ENCODE assay signal across 13 cellular contexts in genomic region chr4:113293673-113294072, GRCh38.
DNase-seq lines count a peak whose midpoint lies in the region; TF ChIP-seq lines count a peak whose summit lies in the region.
"Had no signal": no experiment of that assay in that cellular context is flagged by ENCODE, and none has a peak within 500 bp of the region (broad histone marks: within the 10 kb centered on the region; RNA-seq: fewer than 3 reads in every experiment).

No MANE protein-coding gene starts in this region.

- H3K4me1 Mint-ChIP-seq in H9: peaks cover 55 to 68% of the 10 kb centered on the region in 2 experiments
- H3K4me1 Mint-ChIP-seq: activated T-helper 17 cell treated with anti-CD3 and anti-CD28 coated beads, Interleukin-2, amount 50 U/mL, for 72 hours had no signal

- H3K18ac ChIP-seq in H9 (ENCODE audit: insufficient read length, low read depth, low read length): no peak overlapping the region

- DNase-seq in H9 (no peak), coronary artery (ENCODE audit: low spot score) (no peak), kidney tubule cell (ENCODE audit: low spot score) (peak; percentile 39), testis (no peak), D341Med (ENCODE audit: low spot score) (no peak), HT-29 (ENCODE audit: low spot score) (no peak), SHP77 treated with DMSO at 0.1 percent for 48 hours (lab: John Stamatoyannopoulos, UW) (no peak), NCI-H1417 (lab: John Stamatoyannopoulos, UW) (no peak)
- DNase-seq: Caco-2; NCI-H510A; stimulated activated CD4-positive, alpha-beta T cell treated with anti-CD3 and anti-CD28 coated beads, Interleukin-2, amount 100 ng/mL, for 24 hours had no signal

- no peak overlapping the region for H3K4me2 ChIP-seq in H9 (ENCODE audit: insufficient read depth, insufficient read length, low read length)

- H3K9me3 Mint-ChIP-seq in H9: no peaks in the 10 kb centered on the region
- H3K9me3 Mint-ChIP-seq: activated T-helper 17 cell treated with anti-CD3 and anti-CD28 coated beads, Interleukin-2, amount 50 U/mL, for 72 hours; neural crest cell had no signal

- no peak overlapping the region for H3K9ac ChIP-seq in H9 (ENCODE audit: extremely low read depth, insufficient read length, low read length)

- H3K27me3 Mint-ChIP-seq in H9 (ENCODE audit: low read depth): no peaks in the 10 kb centered on the region

- no peak overlapping the region for H2AFZ ChIP-seq in H9 (ENCODE audit: low read length)

- no peak overlapping the region for H4K91ac ChIP-seq in H9 (ENCODE audit: insufficient read length, low read depth, low read length)

- no peak overlapping the region for H2BK20ac ChIP-seq in H9 (ENCODE audit: low read depth, low read length, poor library complexity, severe bottlenecking)

- no peak overlapping the region for H4K8ac ChIP-seq in H9 (replicated peaks; ENCODE audit: insufficient read length, low read depth, low read length)

- H3K9me3 ChIP-seq in H9 (ENCODE audit: control insufficient read depth, low read depth, low read length) (no peaks in the 10 kb centered on the region), testis (no peaks in the 10 kb centered on the region)
- H3K9me3 ChIP-seq: Caco-2 had no signal

- H2BK12ac ChIP-seq in H9 (ENCODE audit: insufficient read length, low read depth, low read length): no peak overlapping the region

- no peak overlapping the region for H2AK5ac ChIP-seq in H9 (ENCODE audit: insufficient read length, low read length)

- peak overlapping the region; percentile 67 for H3K4me3 ChIP-seq in coronary artery
- H3K4me3 ChIP-seq in testis: no peak overlapping the region

- TF ChIP-seq POLR2A in testis (IDR thresholded peaks at IDR 0.05): no peak

- WGBS in H9 (ENCODE audit: extremely low coverage, insufficient read length, low lambda C conversion rate): no CpG with 5 or more reads among the region's 4 CpGs
- 62 to 85% methylated on average over 4 of the region's 4 CpGs for WGBS in testis, 2 donors

- H4K5ac ChIP-seq in H9 (ENCODE audit: insufficient read length, low read depth, low read length): no peak overlapping the region

- H3K4me3 Mint-ChIP-seq in H9: no peak overlapping the region
- H3K4me3 Mint-ChIP-seq: activated T-helper 17 cell treated with anti-CD3 and anti-CD28 coated beads, Interleukin-2, amount 50 U/mL, for 72 hours had no signal

- TF ChIP-seq CTCF in H9 (conservative IDR thresholded peaks at IDR 0.05): peak; percentile 39
- TF ChIP-seq CTCF in coronary artery (IDR thresholded peaks at IDR 0.05): no peak
- TF ChIP-seq CTCF in testis (IDR thresholded peaks at IDR 0.05): no peak

- no peaks in the 10 kb centered on the region for H3K79me1 ChIP-seq in H9 (ENCODE audit: insufficient read depth, low read depth, low read length, poor library complexity, severe bottlenecking)

- H3K23me2 ChIP-seq in H9 (ENCODE audit: insufficient read length, low read depth, low read length, poor library complexity, severe bottlenecking): no peaks in the 10 kb centered on the region

- H3K4ac ChIP-seq in H9 (ENCODE audit: low read depth, low read length): no peak overlapping the region

- no peak overlapping the region for H2BK5ac ChIP-seq in H9 (ENCODE audit: insufficient read length, low read length)

- H3K79me2 ChIP-seq in H9 (ENCODE audit: insufficient read depth, low read length): no peaks in the 10 kb centered on the region

- H3K27ac ChIP-seq in H9 (ENCODE audit: insufficient read length, low read depth, low read length): no peak overlapping the region
- peak overlapping the region; percentile 76 to 82 for H3K27ac ChIP-seq in coronary artery
- H3K27ac ChIP-seq in testis: peak overlapping the region; percentile 56 to 82

- intact Hi-C loops in testis (cut with DNase I; ENCODE audit: low total_unique reads): no loop called here

- H3K23ac ChIP-seq in H9 (ENCODE audit: insufficient read length, low read depth, low read length): no peak overlapping the region

- H3T11ph ChIP-seq in H9 (ENCODE audit: low read length): no peak overlapping the region

- H4K20me1 ChIP-seq in H9 (ENCODE audit: control insufficient read depth, insufficient read depth, insufficient read length): no peaks in the 10 kb centered on the region

- H3K27ac Mint-ChIP-seq in H9: peak overlapping the region in 1 of 3 experiments; percentile 100; a peak in 2 of 7 replicates
- H3K27ac Mint-ChIP-seq: activated T-helper 17 cell treated with anti-CD3 and anti-CD28 coated beads, Interleukin-2, amount 50 U/mL, for 72 hours had no signal

- no peak overlapping the region for H2BK15ac ChIP-seq in H9 (ENCODE audit: low read depth, low read length)

- H3K27me3 ChIP-seq in H9 (ENCODE audit: insufficient read depth, low read length): no peaks in the 10 kb centered on the region; the same call in 1 of the 2 replicates
- no peaks in the 10 kb centered on the region for H3K27me3 ChIP-seq in testis

- no peak overlapping the region for H3K14ac ChIP-seq in H9 (ENCODE audit: insufficient read depth, low read length)

- no peaks in the 10 kb centered on the region for H3K36me3 ChIP-seq in testis (ENCODE audit: low read depth, missing control alignments)

- H3K4me1 ChIP-seq in H9 (ENCODE audit: insufficient read depth, low read length) (peaks cover 15% of the 10 kb centered on the region; the same call in 1 of the 2 replicates), testis (peaks cover 15% of the 10 kb centered on the region)
- H3K4me1 ChIP-seq: Caco-2 had no signal

- H3K36me3 Mint-ChIP-seq in H9 (ENCODE audit: insufficient read depth in 1 of 3, low read depth in 3 of 3): peaks cover 0 to 19% (median 5%) of the 10 kb centered on the region in 3 experiments; a peak in 3 of 7 replicates

- no peak overlapping the region for H3K56ac ChIP-seq in H9 (ENCODE audit: insufficient read length, low read depth, low read length)

- no peak overlapping the region for H2BK120ac ChIP-seq in H9 (ENCODE audit: low read depth, low read length, poor library complexity, severe bottlenecking)
